ENCODE assay signal across 15 cellular contexts in the genomic region with DNA sequence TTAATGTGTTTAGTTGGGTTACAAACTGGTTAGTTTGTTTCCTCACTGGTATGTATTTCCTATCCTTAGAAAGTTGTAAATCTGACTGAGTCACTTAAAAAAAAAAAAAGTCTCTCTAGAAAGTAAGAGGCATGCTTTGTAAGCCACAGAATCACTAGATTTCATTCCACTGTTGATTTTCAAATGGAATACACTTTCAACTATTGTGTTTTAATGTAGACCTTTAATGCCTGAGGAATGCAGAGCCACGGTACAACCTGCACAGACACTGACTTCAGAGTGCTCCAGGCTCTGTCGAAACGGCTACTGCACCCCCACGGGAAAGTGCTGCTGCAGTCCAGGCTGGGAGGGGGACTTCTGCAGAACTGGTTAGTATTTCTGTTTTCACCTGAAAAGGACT.
DNase-seq lines count a peak whose midpoint lies in the region; ATAC-seq, FAIRE-seq and TF ChIP-seq lines count a peak whose summit lies in the region.
"Had no signal": no experiment of that assay in that cellular context is flagged by ENCODE, and none has a peak within 500 bp of the region (broad histone marks: within the 10 kb centered on the region; RNA-seq: fewer than 3 reads in every experiment).

No MANE protein-coding gene starts in this region.

- ATAC-seq in GM19467 (IDR thresholded peaks at IDR 0.05; ENCODE audit: unreplicated experiment) = no peak
- ATAC-seq in naive thymus-derived CD8-positive, alpha-beta T cell = no peak
- ATAC-seq: activated T-cell treated with anti-CD3 and anti-CD28 coated beads, Interleukin-2, amount 50 U/mL, for 4 hours; effector memory CD8-positive, alpha-beta T cell; stimulated activated naive CD8-positive, alpha-beta T cell treated with anti-CD3 and anti-CD28 coated beads, Interleukin-15, amount 100 ng/mL, for 72 hours had no signal

- H3K4me1 Mint-ChIP-seq in naive thymus-derived CD8-positive, alpha-beta T cell = no peaks in the 10 kb centered on the region
- H3K4me1 Mint-ChIP-seq: CD4-positive, CD25-positive, alpha-beta regulatory T cell; stimulated activated naive CD8-positive, alpha-beta T cell treated with anti-CD3 and anti-CD28 coated beads, Interleukin-15, amount 100 ng/mL, for 72 hours had no signal

- no peak overlapping the region for H3K4me2 ChIP-seq in fibroblast of lung (ENCODE audit: extremely low read depth, insufficient read depth, low read length)
- no peak overlapping the region for H3K4me2 ChIP-seq in neuronal stem cell (ENCODE audit: insufficient read depth, low read length, poor library complexity, severe bottlenecking)

- H2BK5ac ChIP-seq in neuronal stem cell (ENCODE audit: low read length) = no peak overlapping the region

- no peaks in the 10 kb centered on the region for H4K20me1 ChIP-seq in fibroblast of lung (ENCODE audit: control insufficient read depth, extremely low read depth, insufficient read depth, low read length)

- H3K27ac ChIP-seq in fibroblast of lung (ENCODE audit: insufficient read depth, low read length) (no peak overlapping the region), neuronal stem cell (replicated peaks; ENCODE audit: low read length) (no peak overlapping the region)

- no CpG with 5 or more reads among the region's 4 CpGs for WGBS in neuronal stem cell (ENCODE audit: extremely low coverage in 2 of 2, insufficient read length in 2 of 2, insufficient replicate concordance in 1 of 2), 2 donors

- peaks cover 0 to 3% (median 0%) of the 10 kb centered on the region in 5 donors for H3K27me3 Mint-ChIP-seq in naive thymus-derived CD8-positive, alpha-beta T cell
- H3K27me3 Mint-ChIP-seq: CD4-positive, CD25-positive, alpha-beta regulatory T cell; effector memory CD8-positive, alpha-beta T cell; stimulated activated naive CD8-positive, alpha-beta T cell treated with anti-CD3 and anti-CD28 coated beads, Interleukin-15, amount 100 ng/mL, for 72 hours had no signal

- H2AK5ac ChIP-seq in neuronal stem cell (ENCODE audit: low read depth, low read length) = no peak overlapping the region

- POLR2A ChIA-PET in naive thymus-derived CD8-positive, alpha-beta T cell (lab: Charles Lee) = no interaction called here

- no peaks in the 10 kb centered on the region for H3K36me3 Mint-ChIP-seq in naive thymus-derived CD8-positive, alpha-beta T cell
- H3K36me3 Mint-ChIP-seq: CD4-positive, CD25-positive, alpha-beta regulatory T cell had no signal

- no peaks in the 10 kb centered on the region for H3K79me1 ChIP-seq in neuronal stem cell (ENCODE audit: low read depth, low read length)

- H4K91ac ChIP-seq in neuronal stem cell (ENCODE audit: low read depth, low read length, poor library complexity) = no peak overlapping the region

- H3K9me3 Mint-ChIP-seq in naive thymus-derived CD8-positive, alpha-beta T cell = no peaks in the 10 kb centered on the region
- H3K9me3 Mint-ChIP-seq: activated T-cell treated with anti-CD3 and anti-CD28 coated beads, Interleukin-2, amount 50 U/mL, for 4 hours; stimulated activated naive CD8-positive, alpha-beta T cell treated with anti-CD3 and anti-CD28 coated beads, Interleukin-15, amount 100 ng/mL, for 72 hours had no signal

- H3K27me3 ChIP-seq in fibroblast of lung (ENCODE audit: control insufficient read depth, insufficient read depth, low read length) = no peaks in the 10 kb centered on the region
- H3K27me3 ChIP-seq in neuronal stem cell (ENCODE audit: control insufficient read depth in 3 of 3, insufficient read depth in 3 of 3, low read depth in 1 of 3, low read length in 3 of 3) = no peaks in the 10 kb centered on the region

- H3K9ac ChIP-seq in fibroblast of lung (ENCODE audit: insufficient read depth, low read length) (no peak overlapping the region), neuronal stem cell (ENCODE audit: low read depth, low read length, poor library complexity) (no peak overlapping the region)

- H2BK120ac ChIP-seq in neuronal stem cell (ENCODE audit: low read depth, low read length) = no peak overlapping the region

- H3K14ac ChIP-seq in neuronal stem cell (ENCODE audit: low read length) = no peak overlapping the region

- H3K4me3 ChIP-seq in fibroblast of lung (replicated peaks in 1 of 4; ENCODE audit: control extremely low read depth in 1 of 4, insufficient read depth in 1 of 4, low read depth in 3 of 4, low read length in 4 of 4) = no peak overlapping the region
- no peak overlapping the region for H3K4me3 ChIP-seq in neuronal stem cell (ENCODE audit: low read length in 2 of 2)

- H2BK12ac ChIP-seq in neuronal stem cell (ENCODE audit: low read length) = no peak overlapping the region

- no peak overlapping the region for H3K23ac ChIP-seq in neuronal stem cell (ENCODE audit: low read depth, low read length, poor library complexity)

- no peak overlapping the region for H3K27ac Mint-ChIP-seq in naive thymus-derived CD8-positive, alpha-beta T cell
- H3K27ac Mint-ChIP-seq: CD4-positive, CD25-positive, alpha-beta regulatory T cell; effector memory CD8-positive, alpha-beta T cell; stimulated activated naive CD8-positive, alpha-beta T cell treated with anti-CD3 and anti-CD28 coated beads, Interleukin-15, amount 100 ng/mL, for 72 hours had no signal

- DNase-seq in GM03348 (ENCODE audit: low spot score) (peak; percentile 21), RPMI7951 (ENCODE audit: low read depth) (peak; percentile 12), fibroblast of lung (ENCODE audit: low read depth in 2 of 2) (peak; percentile 23 to 86), neuronal stem cell (ENCODE audit: low spot score) (no peak), frontal cortex (ENCODE audit: low spot score in 2 of 2) (no peak), NCI-H187 treated with DMSO at 0.1 percent for 48 hours (lab: John Stamatoyannopoulos, UW) (no peak)
- no peak for DNase-seq in naive thymus-derived CD8-positive, alpha-beta T cell
- DNase-seq: activated CD4-positive, alpha-beta T cell treated with anti-CD3 and anti-CD28 coated beads for 4 hours; activated T-cell treated with anti-CD3 and anti-CD28 coated beads, Interleukin-2, amount 50 U/mL, for 4 hours; CD4-positive, CD25-positive, alpha-beta regulatory T cell; effector memory CD8-positive, alpha-beta T cell; GDM1; stimulated activated naive CD8-positive, alpha-beta T cell treated with anti-CD3 and anti-CD28 coated beads, Interleukin-15, amount 100 ng/mL, for 72 hours; T-helper 1 cell had no signal

- no peak for TF ChIP-seq CTCF in fibroblast of lung (conservative IDR thresholded peaks at IDR 0.05 in 1 of 2, IDR thresholded peaks at IDR 0.05 in 1 of 2; ENCODE audit: low read depth in 1 of 2, low read length in 2 of 2)

- no peak overlapping the region for H3K4me3 Mint-ChIP-seq in naive thymus-derived CD8-positive, alpha-beta T cell
- H3K4me3 Mint-ChIP-seq: activated T-cell treated with anti-CD3 and anti-CD28 coated beads, Interleukin-2, amount 50 U/mL, for 4 hours; CD4-positive, CD25-positive, alpha-beta regulatory T cell; effector memory CD8-positive, alpha-beta T cell; stimulated activated naive CD8-positive, alpha-beta T cell treated with anti-CD3 and anti-CD28 coated beads, Interleukin-15, amount 100 ng/mL, for 72 hours had no signal

- no peaks in the 10 kb centered on the region for H3K79me2 ChIP-seq in fibroblast of lung (ENCODE audit: control insufficient read depth, insufficient read depth, low read length)

- H2BK15ac ChIP-seq in neuronal stem cell (ENCODE audit: low read length) = no peak overlapping the region

- H3K18ac ChIP-seq in neuronal stem cell (ENCODE audit: low read length) = no peak overlapping the region

- H2AFZ ChIP-seq in fibroblast of lung (ENCODE audit: low read length) (no peak overlapping the region), neuronal stem cell (ENCODE audit: low read length) (peak overlapping the region; percentile 57)

- no peak overlapping the region for H4K8ac ChIP-seq in neuronal stem cell (ENCODE audit: low read depth, low read length)

- H3K4me1 ChIP-seq in fibroblast of lung (ENCODE audit: control insufficient read depth, extremely low read depth, insufficient read depth, low read length) = no peaks in the 10 kb centered on the region
- H3K4me1 ChIP-seq in neuronal stem cell (ENCODE audit: control insufficient read depth in 2 of 2, insufficient read depth in 1 of 2, low read depth in 1 of 2, low read length in 2 of 2) = no peaks in the 10 kb centered on the region

- no peak for FAIRE-seq in frontal cortex (lab: Jason Lieb, UNC)

- H3K9me3 ChIP-seq in fibroblast of lung (ENCODE audit: control insufficient read depth, insufficient read depth, low read depth, low read length) (no peaks in the 10 kb centered on the region), neuronal stem cell (replicated peaks in 1 of 2; ENCODE audit: control insufficient read depth in 2 of 2, insufficient read depth in 1 of 2, low read depth in 1 of 2, low read length in 2 of 2) (no peaks in the 10 kb centered on the region)

- no peak overlapping the region for H3K4ac ChIP-seq in neuronal stem cell (ENCODE audit: low read length)

- H3K36me3 ChIP-seq in fibroblast of lung (ENCODE audit: control insufficient read depth, insufficient read depth, low read length) (no peaks in the 10 kb centered on the region), neuronal stem cell (replicated peaks in 1 of 2; ENCODE audit: control insufficient read depth in 2 of 2, insufficient read depth in 2 of 2, low read length in 2 of 2) (no peaks in the 10 kb centered on the region)

Comparison
In these comparisons a context has a peak if more than half of its experiments do, and no peak if none do; other contexts are left out.
1. DNase-seq: peak in GM03348 (single experiment), RPMI7951 (single experiment) and fibroblast of lung (2 of 2); none in neuronal stem cell (single experiment), frontal cortex (0 of 2), NCI-H187 treated with DMSO at 0.1 percent for 48 hours (single experiment) and naive thymus-derived CD8-positive, alpha-beta T cell (0 of 10).